In the genomic region with DNA sequence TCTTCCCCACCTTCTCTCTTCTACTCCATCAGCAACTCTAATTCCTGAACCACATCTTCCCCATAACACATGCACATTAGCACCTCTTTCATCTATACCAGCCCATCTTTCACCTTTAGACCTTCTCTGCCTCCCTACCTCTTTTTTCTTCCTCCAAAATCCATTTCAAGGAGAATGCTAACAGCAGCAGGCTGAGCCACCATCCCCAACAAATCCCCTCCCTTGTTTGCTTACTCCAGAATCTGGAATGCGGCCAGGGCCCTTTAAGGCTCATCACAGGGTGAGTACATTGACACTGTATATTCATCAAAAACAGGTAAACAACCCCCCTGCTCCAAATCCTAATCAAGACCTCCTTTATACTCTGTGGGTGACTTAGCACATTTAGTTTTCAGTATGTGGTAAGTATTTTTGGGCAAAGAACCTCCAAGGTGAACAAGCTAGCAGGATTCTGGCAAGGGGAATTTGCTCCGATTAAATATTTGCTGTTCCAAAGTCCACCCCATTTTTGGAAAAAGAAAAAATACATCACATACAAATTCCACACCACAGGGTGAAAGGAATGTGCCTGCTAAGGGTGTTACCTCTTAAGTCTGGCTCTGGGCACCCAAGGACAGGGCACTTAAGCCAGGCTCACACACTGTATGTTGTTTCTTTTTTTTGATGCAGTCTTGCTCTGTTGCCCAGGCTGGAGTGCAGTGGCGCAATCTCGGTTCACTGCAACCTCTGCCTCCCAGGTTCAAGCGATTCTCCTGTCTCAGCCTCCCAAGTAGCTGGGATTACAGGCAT, we compare ENCODE assay signal across 8 cellular contexts.
DNase-seq lines count a peak whose midpoint lies in the region; ATAC-seq and TF ChIP-seq lines count a peak whose summit lies in the region.

No MANE protein-coding gene starts in this region.

- H3K36me3 Mint-ChIP-seq in activated naive CD4-positive, alpha-beta T cell treated with anti-CD3 and anti-CD28 coated beads for 36 hours (ENCODE audit: low read depth) = peaks cover 6% of the 10 kb centered on the region

- H3K27ac ChIP-seq in epithelial cell of prostate (peak overlapping the region; percentile 77), testis (peak overlapping the region; percentile 59 to 60)

- intact Hi-C loops in activated naive CD4-positive, alpha-beta T cell treated with anti-CD3 and anti-CD28 coated beads for 36 hours (cut with micrococcal nuclease) = loop anchor here (10.0 kb wide), 1 partner anchor 950 kb away; the partner anchor contains the start of gene JMY
- intact Hi-C loops in testis (cut with DNase I; ENCODE audit: low total_unique reads) = no loop called here

- no peaks in the 10 kb centered on the region for H3K36me3 ChIP-seq in testis (ENCODE audit: low read depth, missing control alignments)

- CTCF ChIA-PET in activated naive CD4-positive, alpha-beta T cell treated with anti-CD3 and anti-CD28 coated beads for 36 hours (lab: Charles Lee) = interaction anchor here (1.1 to 1.5 kb wide), 2 partner anchors 10 to 28 kb away, joined by 3 to 4 read pairs; no protein-coding TSS in a partner anchor

- H3K4me1 Mint-ChIP-seq in activated naive CD4-positive, alpha-beta T cell treated with anti-CD3 and anti-CD28 coated beads for 36 hours (ENCODE audit: low read depth) = peaks cover 86% of the 10 kb centered on the region

- H3K4me3 Mint-ChIP-seq in activated naive CD4-positive, alpha-beta T cell treated with anti-CD3 and anti-CD28 coated beads for 36 hours = peak overlapping the region; percentile 50

- no peak for DNase-seq in activated naive CD4-positive, alpha-beta T cell treated with anti-CD3 and anti-CD28 coated beads for 36 hours
- no peak for DNase-seq in activated naive CD4-positive, alpha-beta T cell treated with anti-CD3 and anti-CD28 coated beads, Interleukin-2, amount 50 U/mL, for 16 hours
- DNase-seq in NCI-H69 (lab: John Stamatoyannopoulos, UW) = peak; percentile 97
- no peak for DNase-seq in epithelial cell of prostate (ENCODE audit: low read depth, low spot score)
- DNase-seq in testis = no peak
- DNase-seq in NCI-H128 (lab: John Stamatoyannopoulos, UW; ENCODE audit: unreplicated experiment) = no peak

- ATAC-seq in GM18907 (IDR thresholded peaks at IDR 0.05; ENCODE audit: unreplicated experiment) (no peak), HG02973 (IDR thresholded peaks at IDR 0.05; ENCODE audit: unreplicated experiment) (no peak)

- H3K9me3 ChIP-seq in testis = no peaks in the 10 kb centered on the region

- peak overlapping the region; percentile 83 for H3K27ac Mint-ChIP-seq in activated naive CD4-positive, alpha-beta T cell treated with anti-CD3 and anti-CD28 coated beads for 36 hours

- H3K4me1 ChIP-seq in testis = peaks cover 66% of the 10 kb centered on the region

- H3K27me3 ChIP-seq in testis = no peaks in the 10 kb centered on the region

- 73 to 82% methylated on average over 5 of the region's 5 CpGs for WGBS in testis, 2 donors

- TF ChIP-seq POLR2A in testis (IDR thresholded peaks at IDR 0.05) = no peak

- H3K27me3 Mint-ChIP-seq in activated naive CD4-positive, alpha-beta T cell treated with anti-CD3 and anti-CD28 coated beads for 36 hours (ENCODE audit: low read depth) = no peaks in the 10 kb centered on the region

- no peak for TF ChIP-seq CTCF in testis (IDR thresholded peaks at IDR 0.05)

- H3K9me3 Mint-ChIP-seq in activated naive CD4-positive, alpha-beta T cell treated with anti-CD3 and anti-CD28 coated beads for 36 hours = no peaks in the 10 kb centered on the region

- H3K4me3 ChIP-seq in testis = no peak overlapping the region
